7 cellular contexts compared by ENCODE assay signal in the genomic region with DNA sequence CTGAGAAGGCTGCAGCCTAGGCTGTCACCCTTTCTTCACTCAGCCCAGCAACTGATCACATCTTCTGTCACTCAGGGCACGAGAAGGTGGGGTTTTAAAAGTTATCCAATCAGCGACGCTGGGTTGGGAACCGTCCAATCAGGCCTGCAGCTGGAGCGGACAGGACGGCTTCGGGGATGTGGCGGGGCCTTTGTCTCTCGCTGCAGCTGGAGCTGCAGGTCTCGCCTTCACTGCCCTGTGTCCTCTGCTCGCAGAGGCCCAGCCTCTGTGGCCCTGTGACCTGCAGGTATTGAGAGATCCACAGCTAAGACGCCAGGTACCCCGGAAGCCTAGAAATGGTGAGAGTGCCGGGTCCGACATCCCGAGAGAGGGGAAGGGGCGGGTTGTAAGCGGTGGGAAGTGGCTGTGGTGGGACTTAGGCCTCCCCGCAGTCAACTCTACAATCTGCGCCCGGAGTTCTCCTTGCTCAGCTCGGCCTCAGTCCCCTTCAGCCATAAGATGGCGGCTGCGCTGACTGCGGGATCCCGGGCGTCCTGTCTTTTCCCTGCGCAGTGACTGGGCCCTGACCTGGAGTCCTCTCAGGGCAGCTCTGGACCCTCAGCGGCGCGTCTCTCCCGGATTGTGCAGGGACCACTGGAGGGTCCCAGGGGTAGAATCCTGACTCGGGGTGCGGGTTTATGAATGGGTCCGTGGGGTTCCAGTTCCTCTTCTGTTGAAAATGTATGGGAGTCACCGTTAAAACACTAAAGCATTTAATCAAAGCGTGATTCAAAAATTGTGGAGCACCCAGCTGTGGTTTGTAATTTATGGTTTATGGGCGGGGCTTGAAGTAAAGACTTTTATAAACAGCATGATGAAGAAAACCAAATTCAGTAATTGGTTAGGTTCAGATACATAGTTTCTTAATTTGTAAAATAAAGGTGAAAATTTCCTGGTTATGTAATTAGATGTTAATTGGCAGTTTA. TPM values are rescaled to one million over a fixed set of nuclear protein-coding genes. Genes with fewer than 3 reads are reported as not detected.
A peak's percentile ranks its signal among the peaks of the same experiment; 100 is the strongest.
DNase-seq lines count a peak whose midpoint lies in the region; ATAC-seq, FAIRE-seq and TF ChIP-seq lines count a peak whose summit lies in the region.

Gene ZNF714, plus strand, starts transcription at position 193 of the 965 bp plus-strand sequence. CDS start 16,066 bp downstream, outside the sequence.

- dilution Hi-C loops in keratinocyte (cut with MboI; ENCODE audit: extremely low pct_ligation_motif_present, low sequenced_read_pairs) = no loop called here

- H3K36me3 ChIP-seq in keratinocyte (ENCODE audit: control insufficient read depth in 2 of 2, extremely low read depth in 1 of 2, insufficient read depth in 2 of 2, low read length in 2 of 2) = peaks cover 0 to 3% of the 10 kb centered on the region in 2 experiments

- H3K4me1 ChIP-seq in keratinocyte (ENCODE audit: control insufficient read depth, extremely low read depth, insufficient read depth, low read length) = peaks cover 6% of the 10 kb centered on the region

- H3K4me3 ChIP-seq in keratinocyte (ENCODE audit: control insufficient read depth in 2 of 3, extremely low read depth in 1 of 3, insufficient read depth in 2 of 3, low read depth in 1 of 3, low read length in 3 of 3) = peak within 1 kb of the TSS; percentile 71 to 81 (median 78)

- no peaks in the 10 kb centered on the region for H3K9me1 ChIP-seq in keratinocyte (ENCODE audit: control insufficient read depth, extremely low read depth, insufficient read depth, low read length)

- no peak for TF ChIP-seq CTCF in keratinocyte (optimal IDR thresholded peaks at IDR 0.05 in 1 of 3, IDR thresholded peaks at IDR 0.05 in 1 of 3, conservative IDR thresholded peaks at IDR 0.05 in 1 of 3; ENCODE audit: extremely low read depth in 1 of 3, insufficient read depth in 2 of 3, low read length in 3 of 3)

- no peaks in the 10 kb centered on the region for H3K9me3 ChIP-seq in keratinocyte (ENCODE audit: control insufficient read depth, low read depth, low read length)

- H3K9ac ChIP-seq in keratinocyte (ENCODE audit: control insufficient read depth, extremely low read depth, insufficient read depth, low read length) = peak within 1 kb of the TSS; percentile 85

- FAIRE-seq in keratinocyte (lab: Jason Lieb, UNC) = peak; percentile 87

- H3K27ac ChIP-seq in keratinocyte (ENCODE audit: control insufficient read depth, insufficient read depth, low read length) = peak within 1 kb of the TSS; percentile 78

- DNase-seq in NCI-H2196 (lab: John Stamatoyannopoulos, UW; ENCODE audit: unreplicated experiment) (peak; percentile 95), cerebellar cortex (ENCODE audit: low spot score) (peak; percentile 97), keratinocyte (ENCODE audit: low read depth, low spot score) (peak; percentile 59)
- peak; percentile 48 to 72 (median 60) for DNase-seq in activated CD4-positive, CD25-positive, alpha-beta regulatory T cell (lab: John Stamatoyannopoulos, UW)
- peak; percentile 61 to 62 for DNase-seq in stimulated activated CD4-positive, alpha-beta T cell treated with anti-CD3 and anti-CD28 coated beads, Interleukin-15, amount 100 ng/mL, for 1 hour (ENCODE audit: low read depth in 1 of 2, low spot score in 1 of 2)

- peaks cover 4% of the 10 kb centered on the region for H3K79me2 ChIP-seq in keratinocyte (ENCODE audit: control insufficient read depth, insufficient read depth, low read length)

- H4K20me1 ChIP-seq in keratinocyte (ENCODE audit: control insufficient read depth, extremely low read depth, insufficient read depth, low read length) = no peaks in the 10 kb centered on the region

- peak within 1 kb of the TSS; percentile 92 for H2AFZ ChIP-seq in keratinocyte (ENCODE audit: control insufficient read depth, low read length)

- H3K4me2 ChIP-seq in keratinocyte (ENCODE audit: control insufficient read depth, extremely low read depth, insufficient read depth, low read depth, low read length) = peak within 1 kb of the TSS; percentile 69

- ATAC-seq in GM18511 (IDR thresholded peaks at IDR 0.05; ENCODE audit: unreplicated experiment) = peak; percentile 98
- peak; percentile 98 for ATAC-seq in HG03039 (IDR thresholded peaks at IDR 0.05; ENCODE audit: unreplicated experiment)

- no peaks in the 10 kb centered on the region for H3K27me3 ChIP-seq in keratinocyte (ENCODE audit: control insufficient read depth, extremely low read depth, insufficient read depth, low read length)

RNA-seq across cellular contexts. Expression of gene ZNF714, which starts in this region (rescaled TPM):
- 4.9 to 8.8 TPM (median 5.3 TPM) in 3 replicates for polyA plus RNA-seq in keratinocyte
- 4.2 TPM for polyA plus RNA-seq in keratinocyte (2011; ENCODE audit: low read depth)
- 2.3 and 4.0 TPM in 2 replicates for polyA plus RNA-seq in keratinocyte (2011; cell fraction: cytosol; rRNA removed)
- 13.4 and 15.3 TPM in 2 replicates for polyA plus RNA-seq in keratinocyte (2011; cell fraction: nucleus; rRNA removed)
- 3.1 and 4.6 TPM in 2 replicates for polyA plus RNA-seq in keratinocyte (2012; ENCODE audit: low replicate concordance)
- 2.5 to 10.7 TPM (median 5.3 TPM) in 3 replicates for polyA minus RNA-seq in keratinocyte
- 11.7 TPM for polyA minus RNA-seq in keratinocyte (2011; cell fraction: cytosol; rRNA and poly(A)+ RNA removed)
- 9.2 and 18.0 TPM in 2 replicates for polyA minus RNA-seq in keratinocyte (2011; cell fraction: nucleus; rRNA and poly(A)+ RNA removed)

Comparison
In these comparisons a context has a peak if more than half of its experiments do, and no peak if none do; other contexts are left out.
1. Peak in every context shown above with its lines: DNase-seq, ATAC-seq, H3K4me3 ChIP-seq and H3K27ac ChIP-seq.